In the genomic region with DNA sequence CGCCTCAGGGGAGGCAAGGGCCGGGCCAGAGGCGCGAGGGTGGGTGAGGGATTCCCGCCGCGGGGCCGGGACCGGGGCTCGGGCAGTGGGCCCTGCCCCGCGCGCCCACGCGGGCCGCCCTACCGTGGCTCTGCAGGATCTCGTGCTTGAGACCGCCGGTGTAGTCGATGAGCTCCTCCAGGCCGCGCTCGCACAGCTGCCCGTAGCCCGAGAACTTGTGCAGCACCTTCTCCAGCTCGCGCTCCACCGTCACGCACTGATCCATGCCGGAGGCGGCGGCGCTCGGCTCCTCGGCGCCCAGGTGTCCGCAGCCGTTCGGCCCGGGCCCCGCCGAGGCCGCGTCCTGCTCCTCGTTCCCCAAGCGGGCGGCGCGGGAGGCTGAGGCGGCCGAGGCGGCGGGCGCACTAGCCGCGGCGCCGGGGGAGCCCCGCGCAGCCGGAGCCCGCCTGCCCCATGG, we compare ENCODE assay signal across 8 cellular contexts. TPM values are rescaled to one million over a fixed set of nuclear protein-coding genes. Genes with fewer than 3 reads are reported as not detected.
DNase-seq lines count a peak whose midpoint lies in the region; ATAC-seq and TF ChIP-seq lines count a peak whose summit lies in the region.
"Not testable (repeated sequence)": the region's sequence is repeated elsewhere in the genome, so short reads cannot be mapped to it uniquely, and the experiment has no call there.

No MANE protein-coding gene starts in this region.

- not testable (repeated sequence) for H3K27me3 ChIP-seq in RWPE2 (ENCODE audit: insufficient read depth, poor library complexity, severe bottlenecking)

- WGBS in mesodermal cell (ENCODE audit: insufficient coverage in 2 of 2), 2 experiments: 0% methylated on average over 11 to 16 of the region's 63 CpGs

- H3K27ac ChIP-seq in RWPE2 (ENCODE audit: poor library complexity, severe bottlenecking) (peak overlapping the region; percentile 51), mesodermal cell (ENCODE audit: low read depth, low read length, severe bottlenecking) (peak overlapping the region; percentile 81)

- not testable (repeated sequence) for H3K9me3 ChIP-seq in RWPE2 (ENCODE audit: severe bottlenecking); mesodermal cell (ENCODE audit: control insufficient read depth, low read length)

- not testable (repeated sequence) for TF ChIP-seq CTCF in RWPE2 (IDR thresholded peaks at IDR 0.05; ENCODE audit: poor library complexity, severe bottlenecking)

- H3K36me3 ChIP-seq in RWPE2 (ENCODE audit: low read depth); mesodermal cell (ENCODE audit: control insufficient read depth, insufficient read depth, low read length): not testable (repeated sequence)

- ATAC-seq in GM19395 (IDR thresholded peaks at IDR 0.05; ENCODE audit: unreplicated experiment) (peak; percentile 39), HG03095 (IDR thresholded peaks at IDR 0.05; ENCODE audit: unreplicated experiment) (peak; percentile 26), RWPE2 (ENCODE audit: low read depth) (peak; percentile 36)

- H3K4me1 ChIP-seq in RWPE2 (ENCODE audit: insufficient read depth, poor library complexity, severe bottlenecking); mesodermal cell (ENCODE audit: control insufficient read depth, insufficient read depth, low read length, poor library complexity, severe bottlenecking): not testable (repeated sequence)

- peak; percentile 42 for DNase-seq in Ammon's horn (ENCODE audit: low spot score)
- DNase-seq in RWPE2 (ENCODE audit: low spot score): peak; percentile 51
- DNase-seq in activated effector memory CD4-positive, alpha-beta T cell treated with anti-CD3 and anti-CD28 coated beads, Interleukin-2, amount 50 U/mL, for 16 hours: peak; percentile 86
- peak; percentile 41 for DNase-seq in fibroblast of gingiva (ENCODE audit: low read depth)
- DNase-seq in stimulated activated CD4-positive, alpha-beta T cell treated with anti-CD3 and anti-CD28 coated beads, Interleukin-4, amount 100 ng/mL, for 1 hour: peak; percentile 58

- H3K4me3 ChIP-seq in RWPE2 (ENCODE audit: severe bottlenecking) (peak overlapping the region; percentile 70), mesodermal cell (ENCODE audit: extremely low read depth, insufficient read depth, low read length, poor library complexity, severe bottlenecking) (peak overlapping the region; percentile 50)

RNA-seq across cellular contexts. Expression of a gene that starts 54.2 kb away (rescaled TPM):
- 0.85 TPM for polyA plus RNA-seq in mesodermal cell (2013, experiment 1 of 2)
- not detected for polyA plus RNA-seq in mesodermal cell (2013, experiment 2 of 2)

Comparison
In these comparisons a context has a peak if more than half of its experiments do, and no peak if none do; other contexts are left out.
1. Peak in every context shown above with its lines: DNase-seq, ATAC-seq, H3K4me3 ChIP-seq and H3K27ac ChIP-seq.